Comparison of ENCODE assay signal across 12 cellular contexts in the genomic region with DNA sequence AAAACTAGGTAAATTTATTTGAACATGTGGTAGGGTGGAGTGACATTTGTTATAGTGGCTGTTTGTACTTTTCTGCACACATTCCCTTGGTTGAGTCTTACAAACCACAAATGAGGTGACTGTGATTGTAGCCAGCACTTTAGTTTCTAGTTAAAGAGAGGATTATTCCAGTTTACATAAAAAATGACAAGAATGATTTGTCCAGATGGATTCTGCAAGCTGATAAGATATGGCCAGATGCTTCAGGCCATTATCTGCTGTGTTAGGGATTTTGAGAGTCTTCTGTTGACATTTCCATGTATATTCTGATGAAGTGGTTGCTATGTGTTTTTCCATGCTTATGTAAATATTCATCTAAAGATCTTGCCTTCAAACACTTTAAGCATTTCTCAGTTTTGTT. TPM values are rescaled to one million over a fixed set of nuclear protein-coding genes. Genes with fewer than 3 reads are reported as not detected.
DNase-seq lines count a peak whose midpoint lies in the region; FAIRE-seq and TF ChIP-seq lines count a peak whose summit lies in the region.
"Had no signal": no experiment of that assay in that cellular context is flagged by ENCODE, and none has a peak within 500 bp of the region (broad histone marks: within the 10 kb centered on the region; RNA-seq: fewer than 3 reads in every experiment).

No MANE protein-coding gene starts in this region.

- peak; percentile 17; the same call in 1 of the 2 replicates for TF ChIP-seq RAD21 in SK-N-SH (IDR thresholded peaks at IDR 0.05; ENCODE audit: low read length)

- TF ChIP-seq CTCF in D721Med (IDR thresholded peaks at IDR 0.05; ENCODE audit: insufficient read depth, missing control alignments) (no peak), HFFc6 (IDR thresholded peaks at IDR 0.05) (no peak), SK-N-SH (IDR thresholded peaks at IDR 0.05) (no peak)

- H3K14ac ChIP-seq in mesenchymal stem cell (ENCODE audit: low read length in 2 of 2): no peak overlapping the region

- intact Hi-C loops in activated CD4-positive, alpha-beta memory T cell treated with anti-CD3 and anti-CD28 coated beads for 36 hours (cut with micrococcal nuclease): no loop called here

- no peak overlapping the region for H3K4me3 ChIP-seq in SK-N-SH (ENCODE audit: low read depth in 2 of 2, low read length in 1 of 2)
- no peak overlapping the region for H3K4me3 ChIP-seq in mesenchymal stem cell (ENCODE audit: insufficient read depth in 1 of 2, low read depth in 1 of 2, low read length in 2 of 2)

- H4K20me1 ChIP-seq in SK-N-SH (ENCODE audit: insufficient read depth): no peaks in the 10 kb centered on the region

- no peak overlapping the region for H2BK12ac ChIP-seq in mesenchymal stem cell (ENCODE audit: low read length in 2 of 2)

- no peaks in the 10 kb centered on the region for H3K9me3 ChIP-seq in SK-N-SH
- H3K9me3 ChIP-seq in mesenchymal stem cell (ENCODE audit: control insufficient read depth, low read length): no peaks in the 10 kb centered on the region

- no peak overlapping the region for H2BK15ac ChIP-seq in mesenchymal stem cell (ENCODE audit: low read depth, poor library complexity, severe bottlenecking)

- no peak overlapping the region for H4K8ac ChIP-seq in mesenchymal stem cell (ENCODE audit: low read length)

- DNase-seq in D721Med (ENCODE audit: insufficient read length, low spot score) (no peak), HFFc6 (peak; percentile 88), SK-N-SH (no peak), mesenchymal stem cell (peak; percentile 88), HPDE6-E6E7 (ENCODE audit: extremely low spot score) (no peak), T-helper 2 cell (no peak)
- DNase-seq in activated CD4-positive, alpha-beta memory T cell treated with anti-CD3 and anti-CD28 coated beads for 36 hours: no peak
- DNase-seq: activated CD4-positive, alpha-beta T cell treated with anti-CD3 and anti-CD28 coated beads, Interleukin-2, amount 50 U/mL, for 4 hours; activated effector memory CD4-positive, alpha-beta T cell treated with Interleukin-2 at 50 U/mL for 16 hours; CD8-positive, alpha-beta memory T cell; effector memory CD4-positive, alpha-beta T cell; small intestine had no signal

- no peak overlapping the region for H3K23ac ChIP-seq in mesenchymal stem cell (ENCODE audit: low read length in 2 of 2)

- no peaks in the 10 kb centered on the region for H3F3A ChIP-seq in SK-N-SH (replicated peaks; ENCODE audit: insufficient read depth)

- no peak overlapping the region for H4K91ac ChIP-seq in mesenchymal stem cell (ENCODE audit: low read length)

- H3K36me3 Mint-ChIP-seq in HFFc6 (ENCODE audit: low read depth): no peaks in the 10 kb centered on the region
- H3K36me3 Mint-ChIP-seq in activated CD4-positive, alpha-beta memory T cell treated with anti-CD3 and anti-CD28 coated beads for 36 hours: no peaks in the 10 kb centered on the region
- H3K36me3 Mint-ChIP-seq: CD8-positive, alpha-beta memory T cell had no signal

- H3K79me2 ChIP-seq in SK-N-SH (ENCODE audit: insufficient read depth): no peaks in the 10 kb centered on the region

- peak overlapping the region; percentile 61; the same call in 1 of the 2 replicates for H3K27ac Mint-ChIP-seq in HFFc6
- no peak overlapping the region for H3K27ac Mint-ChIP-seq in activated CD4-positive, alpha-beta memory T cell treated with anti-CD3 and anti-CD28 coated beads for 36 hours
- H3K27ac Mint-ChIP-seq: CD8-positive, alpha-beta memory T cell had no signal

- H3K9me2 ChIP-seq in SK-N-SH: no peaks in the 10 kb centered on the region

- H2BK5ac ChIP-seq in mesenchymal stem cell (ENCODE audit: low read depth, low read length, poor library complexity, severe bottlenecking): no peak overlapping the region

- H3K36me3 ChIP-seq in SK-N-SH (replicated peaks in 1 of 2; ENCODE audit: control insufficient read depth in 1 of 2, insufficient read depth in 2 of 2, low read length in 1 of 2): no peaks in the 10 kb centered on the region
- no peaks in the 10 kb centered on the region for H3K36me3 ChIP-seq in mesenchymal stem cell (ENCODE audit: control insufficient read depth in 1 of 2, insufficient read depth in 2 of 2, low read depth in 1 of 2, low read length in 2 of 2)

- H3K9ac ChIP-seq in SK-N-SH (no peak overlapping the region), mesenchymal stem cell (ENCODE audit: low read length) (no peak overlapping the region)

- H3K4ac ChIP-seq in mesenchymal stem cell (ENCODE audit: low read depth in 1 of 2, low read length in 2 of 2): no peak overlapping the region

- no peaks in the 10 kb centered on the region for H3K79me1 ChIP-seq in mesenchymal stem cell (replicated peaks; ENCODE audit: low read length, poor library complexity, severe bottlenecking)

- no peaks in the 10 kb centered on the region for H3K9me3 Mint-ChIP-seq in HFFc6
- no peaks in the 10 kb centered on the region for H3K9me3 Mint-ChIP-seq in activated CD4-positive, alpha-beta memory T cell treated with anti-CD3 and anti-CD28 coated beads for 36 hours
- H3K9me3 Mint-ChIP-seq: CD8-positive, alpha-beta memory T cell had no signal

- POLR2A ChIA-PET in SK-N-SH (lab: Yijun Ruan, JAX): no interaction called here
- POLR2A ChIA-PET in activated CD4-positive, alpha-beta memory T cell treated with anti-CD3 and anti-CD28 coated beads for 36 hours (lab: Charles Lee): no interaction called here

- no peak overlapping the region for H3K18ac ChIP-seq in mesenchymal stem cell (ENCODE audit: low read depth in 1 of 2, low read length in 2 of 2)

- no peaks in the 10 kb centered on the region for H3K27me3 ChIP-seq in SK-N-SH (ENCODE audit: insufficient read depth)
- no peaks in the 10 kb centered on the region for H3K27me3 ChIP-seq in mesenchymal stem cell (ENCODE audit: control insufficient read depth in 1 of 2, insufficient read depth in 1 of 2, low read length in 2 of 2)

- no peaks in the 10 kb centered on the region for H3K27me3 Mint-ChIP-seq in HFFc6 (ENCODE audit: insufficient read depth)
- peaks cover 9% of the 10 kb centered on the region for H3K27me3 Mint-ChIP-seq in activated CD4-positive, alpha-beta memory T cell treated with anti-CD3 and anti-CD28 coated beads for 36 hours

- peaks cover 29% of the 10 kb centered on the region for H3K4me1 Mint-ChIP-seq in HFFc6 (ENCODE audit: low read depth)
- H3K4me1 Mint-ChIP-seq in activated CD4-positive, alpha-beta memory T cell treated with anti-CD3 and anti-CD28 coated beads for 36 hours (ENCODE audit: low read depth): no peaks in the 10 kb centered on the region
- H3K4me1 Mint-ChIP-seq: CD8-positive, alpha-beta memory T cell had no signal

- peak; percentile 58 for FAIRE-seq in D721Med (lab: Jason Lieb, UNC)
- FAIRE-seq: small intestine had no signal

- H3K4me2 ChIP-seq in SK-N-SH (no peak overlapping the region), mesenchymal stem cell (ENCODE audit: low read length, poor library complexity, severe bottlenecking) (no peak overlapping the region)

- H2AK5ac ChIP-seq in mesenchymal stem cell (ENCODE audit: low read length, severe bottlenecking): no peak overlapping the region

- no peak overlapping the region for H3K27ac ChIP-seq in SK-N-SH (ENCODE audit: low read depth in 2 of 2, low read length in 1 of 2)
- H3K27ac ChIP-seq in mesenchymal stem cell (ENCODE audit: low read length, poor library complexity, severe bottlenecking): no peak overlapping the region

- H2AFZ ChIP-seq in SK-N-SH (ENCODE audit: low read depth) (no peak overlapping the region), mesenchymal stem cell (ENCODE audit: low read depth, low read length) (no peak overlapping the region)

- no peak overlapping the region for H3K4me3 Mint-ChIP-seq in HFFc6
- no peak overlapping the region for H3K4me3 Mint-ChIP-seq in activated CD4-positive, alpha-beta memory T cell treated with anti-CD3 and anti-CD28 coated beads for 36 hours
- H3K4me3 Mint-ChIP-seq: CD8-positive, alpha-beta memory T cell had no signal

- H3K4me1 ChIP-seq in SK-N-SH (ENCODE audit: control insufficient read depth in 1 of 2, insufficient read depth in 2 of 2, low read depth in 1 of 2, low read length in 1 of 2): peaks cover 4 to 9% of the 10 kb centered on the region in 2 experiments; a peak in 3 of 4 replicates
- no peaks in the 10 kb centered on the region for H3K4me1 ChIP-seq in mesenchymal stem cell (ENCODE audit: control insufficient read depth, insufficient read depth, low read depth, low read length)

- TF ChIP-seq EP300 in SK-N-SH (IDR thresholded peaks at IDR 0.05; ENCODE audit: borderline replicate concordance in 1 of 2, low read depth in 1 of 2, low read length in 1 of 2): peak in 1 of 2 experiments; percentile 80; a peak in 2 of 4 replicates

- no peak overlapping the region for H2BK120ac ChIP-seq in mesenchymal stem cell (ENCODE audit: low read depth, low read length)

- CTCF ChIA-PET in SK-N-SH (lab: Yijun Ruan, JAX): interaction anchor here (0.8 to 2.0 kb wide), 6 partner anchors 12 to 102 kb away, joined by 3 to 9 read pairs (median 4); partner anchors contain the start of gene PDE5A
- CTCF ChIA-PET in activated CD4-positive, alpha-beta memory T cell treated with anti-CD3 and anti-CD28 coated beads for 36 hours (lab: Charles Lee): interaction anchor here (1.3 to 2.0 kb wide), 2 partner anchors 31 to 33 kb away, joined by 3 to 9 read pairs; partner anchors contain the start of gene PDE5A

TF ChIP-seq in SK-N-SH, 30 proteins besides CTCF, POLR2A, EP300 and RAD21:
- TF ChIP-seq RCOR1 (IDR thresholded peaks at IDR 0.05; ENCODE audit: low read length): peak; percentile 83
- peak; percentile 9; the same call in 1 of the 2 replicates for TF ChIP-seq TCF12 (IDR thresholded peaks at IDR 0.05)
- 0 out of 2 replicates have a peak, but pooled peaks have one; percentile 21 for TF ChIP-seq FOXJ3 (CRISPR knock-in tag; IDR thresholded peaks at IDR 0.05)
- TF ChIP-seq, protein P1, sequence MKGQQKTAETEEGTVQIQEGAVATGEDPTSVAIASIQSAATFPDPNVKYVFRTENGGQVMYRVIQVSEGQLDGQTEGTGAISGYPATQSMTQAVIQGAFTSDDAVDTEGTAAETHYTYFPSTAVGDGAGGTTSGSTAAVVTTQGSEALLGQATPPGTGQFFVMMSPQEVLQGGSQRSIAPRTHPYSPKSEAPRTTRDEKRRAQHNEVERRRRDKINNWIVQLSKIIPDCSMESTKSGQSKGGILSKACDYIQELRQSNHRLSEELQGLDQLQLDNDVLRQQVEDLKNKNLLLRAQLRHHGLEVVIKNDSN (IDR thresholded peaks at IDR 0.05; ENCODE audit: borderline replicate concordance, low read depth): no peak
- TF ChIP-seq RFX5 (IDR thresholded peaks at IDR 0.05; ENCODE audit: low read length): peak; percentile 54; the same call in 1 of the 2 replicates
- TF ChIP-seq ELF1 (IDR thresholded peaks at IDR 0.05): no peak
- TF ChIP-seq CHD2 (IDR thresholded peaks at IDR 0.05; ENCODE audit: low read length, partially characterized antibody): peak; percentile 45
- peak; percentile 77 for TF ChIP-seq GATA2 (CRISPR knock-in tag; IDR thresholded peaks at IDR 0.05)

RNA-seq across cellular contexts. Expression of gene PDE5A, which starts 31.0 kb away (rescaled TPM):
- 10 to 100 TPM; 13.3 to 23.2 (median 18.6) TPM for total RNA-seq in HFFc6 (2021; fragmentation: NEBNext Ultra II Directional; extraction: Animal tissue kit (Norgen Biotek cat#: 25700))
- 6.4 and 10.1 TPM in 2 replicates for polyA plus RNA-seq in SK-N-SH (2012; rRNA removed)
- polyA plus RNA-seq in SK-N-SH (2012; cell fraction: cytosol; rRNA removed): 9.0 and 10.7 TPM in 2 replicates
- polyA plus RNA-seq in SK-N-SH (2012; cell fraction: nucleus; rRNA removed): 9.0 and 21.7 TPM in 2 replicates
- 76.3 TPM for polyA plus RNA-seq in mesenchymal stem cell (2013, experiment 1 of 2)
- 76.6 TPM for polyA plus RNA-seq in mesenchymal stem cell (2013, experiment 2 of 2)
- under 1 TPM; 0.64 to 0.87 TPM for total RNA-seq in activated CD4-positive, alpha-beta memory T cell treated with anti-CD3 and anti-CD28 coated beads for 36 hours

Comparison
In these comparisons a context has a peak if more than half of its experiments do, and no peak if none do; other contexts are left out.
1. DNase-seq: peak in HFFc6 (single experiment) and mesenchymal stem cell (single experiment); none in D721Med (single experiment), SK-N-SH (single experiment), HPDE6-E6E7 (single experiment), activated CD4-positive, alpha-beta memory T cell treated with anti-CD3 and anti-CD28 coated beads for 36 hours (single experiment) and T-helper 2 cell (0 of 5).
2. RNA of gene PDE5A, which starts 31.0 kb away (total RNA-seq): 13.3 to 23.2 TPM in HFFc6; 0.64 to 0.87 TPM in activated CD4-positive, alpha-beta memory T cell treated with anti-CD3 and anti-CD28 coated beads for 36 hours; every median in the first group is over 4 times any median in the second.